18 cellular contexts compared by ENCODE assay signal in genomic region chr12:39420043-39420442, GRCh38. TPM values are rescaled to one million over a fixed set of nuclear protein-coding genes. Genes with fewer than 3 reads are reported as not detected.
DNase-seq lines count a peak whose midpoint lies in the region; ATAC-seq, FAIRE-seq and TF ChIP-seq lines count a peak whose summit lies in the region.
"Had no signal": no experiment of that assay in that cellular context is flagged by ENCODE, and none has a peak within 500 bp of the region (broad histone marks: within the 10 kb centered on the region; RNA-seq: fewer than 3 reads in every experiment).

No MANE protein-coding gene starts in this region.

- no peaks in the 10 kb centered on the region for H3K79me1 ChIP-seq in trophoblast cell (ENCODE audit: low read length)

- H3K4me1 ChIP-seq in mammary epithelial cell (ENCODE audit: insufficient read depth, low read length) (no peaks in the 10 kb centered on the region), trophoblast cell (ENCODE audit: control insufficient read depth in 1 of 2, insufficient read depth in 2 of 2, low read length in 2 of 2) (no peaks in the 10 kb centered on the region), osteoblast (ENCODE audit: insufficient read depth, low read length) (no peaks in the 10 kb centered on the region)
- H3K4me1 ChIP-seq: BLaER1 had no signal

- intact Hi-C loops in mammary epithelial cell (cut with micrococcal nuclease), result no loop called here

- no peak overlapping the region for H2BK120ac ChIP-seq in trophoblast cell (ENCODE audit: insufficient read depth, low read length, poor library complexity)

- H3K9ac ChIP-seq in mammary epithelial cell (ENCODE audit: insufficient read depth, low read length), result no peak overlapping the region
- no peak overlapping the region for H3K9ac ChIP-seq in trophoblast cell (ENCODE audit: low read length)
- H3K9ac ChIP-seq: BLaER1 had no signal

- BruUV-seq in mammary epithelial cell (replicated peaks; lab: Mats Ljungman, UMichigan), result no TSS peak

- no peaks in the 10 kb centered on the region for H3K27me3 Mint-ChIP-seq in activated naive CD4-positive, alpha-beta T cell treated with anti-CD3 and anti-CD28 coated beads, Interleukin-2, amount 50 U/mL, for 24 hours
- no peaks in the 10 kb centered on the region for H3K27me3 Mint-ChIP-seq in stimulated activated naive CD8-positive, alpha-beta T cell treated with anti-CD3 and anti-CD28 coated beads, Interleukin-15, amount 100 ng/mL, for 72 hours
- H3K27me3 Mint-ChIP-seq: CD8-positive, alpha-beta memory T cell had no signal

- no peak overlapping the region for H3K4me3 Mint-ChIP-seq in activated naive CD4-positive, alpha-beta T cell treated with anti-CD3 and anti-CD28 coated beads, Interleukin-2, amount 50 U/mL, for 24 hours
- no peak overlapping the region for H3K4me3 Mint-ChIP-seq in stimulated activated naive CD8-positive, alpha-beta T cell treated with anti-CD3 and anti-CD28 coated beads, Interleukin-15, amount 100 ng/mL, for 72 hours
- H3K4me3 Mint-ChIP-seq: CD8-positive, alpha-beta memory T cell; H9; HFFc6 had no signal

- in situ Hi-C loops in mammary epithelial cell (cut with MboI; ENCODE audit: low sequenced_read_pairs in 2 of 2), result no loop called here

- H3K4ac ChIP-seq in trophoblast cell (ENCODE audit: low read depth, low read length), result no peak overlapping the region

- no peaks in the 10 kb centered on the region for H3K4me1 Mint-ChIP-seq in activated naive CD4-positive, alpha-beta T cell treated with anti-CD3 and anti-CD28 coated beads, Interleukin-2, amount 50 U/mL, for 24 hours
- H3K4me1 Mint-ChIP-seq in stimulated activated naive CD8-positive, alpha-beta T cell treated with anti-CD3 and anti-CD28 coated beads, Interleukin-15, amount 100 ng/mL, for 72 hours, result peaks cover 7% of the 10 kb centered on the region

- no peak overlapping the region for H2AFZ ChIP-seq in mammary epithelial cell (ENCODE audit: low read depth, low read length)
- H2AFZ ChIP-seq in trophoblast cell (ENCODE audit: insufficient read depth, low read length, poor library complexity), result no peak overlapping the region
- H2AFZ ChIP-seq in osteoblast (ENCODE audit: low read length), result no peak overlapping the region

- no peaks in the 10 kb centered on the region for H3K9me3 Mint-ChIP-seq in activated naive CD4-positive, alpha-beta T cell treated with anti-CD3 and anti-CD28 coated beads, Interleukin-2, amount 50 U/mL, for 24 hours
- H3K9me3 Mint-ChIP-seq in stimulated activated naive CD8-positive, alpha-beta T cell treated with anti-CD3 and anti-CD28 coated beads, Interleukin-15, amount 100 ng/mL, for 72 hours, result peaks cover 8 to 9% of the 10 kb centered on the region in 2 donors
- H3K9me3 Mint-ChIP-seq: CD8-positive, alpha-beta memory T cell; H9 had no signal

- peak overlapping the region; percentile 15 for H3K27ac Mint-ChIP-seq in activated naive CD4-positive, alpha-beta T cell treated with anti-CD3 and anti-CD28 coated beads, Interleukin-2, amount 50 U/mL, for 24 hours
- no peak overlapping the region for H3K27ac Mint-ChIP-seq in stimulated activated naive CD8-positive, alpha-beta T cell treated with anti-CD3 and anti-CD28 coated beads, Interleukin-15, amount 100 ng/mL, for 72 hours
- H3K27ac Mint-ChIP-seq: HFFc6 had no signal

- no peak for ATAC-seq in stimulated activated naive CD8-positive, alpha-beta T cell treated with anti-CD3 and anti-CD28 coated beads, Interleukin-15, amount 100 ng/mL, for 72 hours
- ATAC-seq: GM12878 had no signal

- H2BK12ac ChIP-seq in trophoblast cell (ENCODE audit: low read length), result no peak overlapping the region

- no peak overlapping the region for H3K4me2 ChIP-seq in mammary epithelial cell (ENCODE audit: insufficient read depth, low read depth, low read length)
- H3K4me2 ChIP-seq in trophoblast cell (ENCODE audit: low read length), result no peak overlapping the region
- H3K4me2 ChIP-seq in osteoblast (ENCODE audit: insufficient read depth, low read length), result no peak overlapping the region
- H3K4me2 ChIP-seq: BLaER1 had no signal

- H3K36me3 Mint-ChIP-seq in activated naive CD4-positive, alpha-beta T cell treated with anti-CD3 and anti-CD28 coated beads, Interleukin-2, amount 50 U/mL, for 24 hours, result peaks cover 2% of the 10 kb centered on the region

- H3K14ac ChIP-seq in trophoblast cell (ENCODE audit: low read length), result no peak overlapping the region

- no peaks in the 10 kb centered on the region for H4K20me1 ChIP-seq in mammary epithelial cell (ENCODE audit: insufficient read depth, low read length)
- H4K20me1 ChIP-seq in osteoblast (ENCODE audit: insufficient read depth, low read length), result no peaks in the 10 kb centered on the region
- H4K20me1 ChIP-seq: BLaER1 had no signal

- no peak overlapping the region for H3K23ac ChIP-seq in trophoblast cell (ENCODE audit: low read length)

- no peak overlapping the region for H2BK5ac ChIP-seq in trophoblast cell (ENCODE audit: low read depth, low read length, poor library complexity)

- no peak for TF ChIP-seq CTCF in mammary epithelial cell (conservative IDR thresholded peaks at IDR 0.05 in 1 of 2, IDR thresholded peaks at IDR 0.05 in 1 of 2; ENCODE audit: extremely low read depth in 1 of 2, insufficient read depth in 1 of 2, low read depth in 1 of 2, low read length in 2 of 2)
- TF ChIP-seq CTCF in osteoblast (IDR thresholded peaks at IDR 0.05; ENCODE audit: extremely low read depth, low read depth, low read length), result no peak

- H4K91ac ChIP-seq in trophoblast cell (ENCODE audit: low read depth, low read length), result no peak overlapping the region

- H3K27me3 ChIP-seq in mammary epithelial cell (ENCODE audit: insufficient read depth, low read length) (no peaks in the 10 kb centered on the region), trophoblast cell (ENCODE audit: insufficient read depth, low read length) (no peaks in the 10 kb centered on the region), osteoblast (ENCODE audit: insufficient read depth, low read length) (no peaks in the 10 kb centered on the region)
- H3K27me3 ChIP-seq: BLaER1 had no signal

- H3K4me3 ChIP-seq in mammary epithelial cell (replicated peaks in 1 of 3; ENCODE audit: insufficient read depth in 1 of 3, low read depth in 2 of 3, low read length in 3 of 3) (no peak overlapping the region), trophoblast cell (ENCODE audit: low read depth, low read length) (no peak overlapping the region), osteoblast (ENCODE audit: insufficient read depth, low read length) (no peak overlapping the region)
- H3K4me3 ChIP-seq: BLaER1, GM12878 had no signal

- no peak for TF ChIP-seq POLR2A in GM12891 (IDR thresholded peaks at IDR 0.05; ENCODE audit: low read depth, low read length)

- DNase-seq in activated naive CD4-positive, alpha-beta T cell treated with Interleukin-2 at 50 U/mL for 16 hours, result no peak
- DNase-seq in mammary epithelial cell (peak; percentile 40), fibroblast of gingiva (ENCODE audit: low read depth) (peak; percentile 45), trophoblast cell (peak; percentile 78 to 89), osteoblast (ENCODE audit: insufficient read length, low spot score, missing footprints) (no peak), GM12891 (ENCODE audit: insufficient read length, low spot score) (no peak)
- DNase-seq in stimulated activated naive CD8-positive, alpha-beta T cell treated with anti-CD3 and anti-CD28 coated beads, Interleukin-15, amount 100 ng/mL, for 72 hours, result no peak
- DNase-seq: CD8-positive, alpha-beta memory T cell; DMS 273 treated with DMSO at 0.1 percent for 48 hours; DMS79; GOT3; H9; HFFc6 had no signal

- H3K18ac ChIP-seq in trophoblast cell (ENCODE audit: low read length), result no peak overlapping the region

- CTCF ChIA-PET in mammary epithelial cell (lab: Charles Lee; ENCODE audit: low non-redundant PET), result no interaction called here

- dilution Hi-C loops in mammary epithelial cell (cut with HindIII; ENCODE audit: low sequenced_read_pairs), result no loop called here

- FAIRE-seq in GM12891 (lab: Jason Lieb, UNC), result no peak
- FAIRE-seq: GM12878 had no signal

- H3K9me3 ChIP-seq in mammary epithelial cell (replicated peaks; ENCODE audit: insufficient read depth, low read length) (no peaks in the 10 kb centered on the region), trophoblast cell (ENCODE audit: insufficient read depth, low read depth, low read length) (no peaks in the 10 kb centered on the region), osteoblast (ENCODE audit: low read depth, low read length) (no peaks in the 10 kb centered on the region)
- H3K9me3 ChIP-seq: BLaER1 had no signal

- no peak overlapping the region for H2AK5ac ChIP-seq in trophoblast cell (ENCODE audit: low read length)

- H4K12ac ChIP-seq in trophoblast cell (ENCODE audit: low read depth, low read length), result no peak overlapping the region

- 100% methylated on average over 2 of the region's 2 CpGs for WGBS in mammary epithelial cell (ENCODE audit: low coverage, missing lambda C conversion rate)
- no CpG with 5 or more reads among the region's 2 CpGs for WGBS in trophoblast cell (ENCODE audit: extremely low coverage, insufficient coverage, insufficient read length)

- H3K79me2 ChIP-seq in mammary epithelial cell (ENCODE audit: insufficient read depth, low read length) (peaks cover 75% of the 10 kb centered on the region), trophoblast cell (ENCODE audit: control insufficient read depth, insufficient read depth, low read length, poor library complexity) (no peaks in the 10 kb centered on the region), osteoblast (ENCODE audit: insufficient read depth, low read length) (no peaks in the 10 kb centered on the region)

- H3K36me3 ChIP-seq in mammary epithelial cell (ENCODE audit: insufficient read depth, low read length) (no peaks in the 10 kb centered on the region), trophoblast cell (ENCODE audit: control insufficient read depth in 1 of 2, insufficient read depth in 2 of 2, low read length in 2 of 2) (no peaks in the 10 kb centered on the region), osteoblast (ENCODE audit: insufficient read depth, low read length) (no peaks in the 10 kb centered on the region)
- H3K36me3 ChIP-seq: BLaER1 had no signal

- no peak overlapping the region for H4K8ac ChIP-seq in trophoblast cell (ENCODE audit: low read depth, low read length)

- H3K27ac ChIP-seq in mammary epithelial cell (ENCODE audit: insufficient read depth, low read depth, low read length), result no peak overlapping the region
- H3K27ac ChIP-seq in trophoblast cell (ENCODE audit: low read depth, low read length), result no peak overlapping the region
- no peak overlapping the region for H3K27ac ChIP-seq in osteoblast (ENCODE audit: low read depth, low read length)
- H3K27ac ChIP-seq: 22Rv1, BLaER1, HL-60 had no signal

TF ChIP-seq in GM12891, 5 proteins besides CTCF, POLR2A, EP300 and RAD21:
- TF ChIP-seq PAX5 (IDR thresholded peaks at IDR 0.05; ENCODE audit: insufficient read depth, low read length, severe bottlenecking) (no peak), TAF1 (IDR thresholded peaks at IDR 0.05; ENCODE audit: low read depth, low read length) (no peak), POLR2AphosphoS5 (IDR thresholded peaks at IDR 0.05; ENCODE audit: low read depth, low read length) (no peak)
TF ChIP-seq in GM12891: peak in this region for 0.

RNA-seq across cellular contexts. Expression of gene KIF21A, which starts 22.9 kb away (rescaled TPM):
- 10 to 100 TPM; 43.0 to 45.3 TPM for total RNA-seq in mammary epithelial cell
- 18.8 TPM for polyA plus RNA-seq in mammary epithelial cell
- 37.0 TPM for polyA minus RNA-seq in mammary epithelial cell
- polyA plus RNA-seq in trophoblast cell (2013), result 74.5 and 78.6 TPM in 2 replicates
- total RNA-seq in osteoblast, result 4.3 and 4.7 TPM in 2 replicates
- 17.7 TPM for polyA plus RNA-seq in GM12891 (2012; ENCODE audit: low read depth, missing spikeins)

Comparison
In these comparisons a context has a peak if more than half of its experiments do, and no peak if none do; other contexts are left out.
1. DNase-seq: peak in mammary epithelial cell (single experiment), fibroblast of gingiva (single experiment) and trophoblast cell (2 of 2); none in activated naive CD4-positive, alpha-beta T cell treated with Interleukin-2 at 50 U/mL for 16 hours (single experiment), osteoblast (single experiment), GM12891 (single experiment) and stimulated activated naive CD8-positive, alpha-beta T cell treated with anti-CD3 and anti-CD28 coated beads, Interleukin-15, amount 100 ng/mL, for 72 hours (0 of 2).